In genomic region chr5:174120436-174120835, GRCh38 we compare ENCODE assay signal across 27 cellular contexts.
"Had no signal": no experiment of that assay in that cellular context is flagged by ENCODE, and none has a peak within 500 bp of the region (broad histone marks: within the 10 kb centered on the region; RNA-seq: fewer than 3 reads in every experiment).

No MANE protein-coding gene starts in this region.

- H3K4me2 ChIP-seq: KMS-11 had no signal

- H3K4me1 Mint-ChIP-seq: activated B cell treated with CpG ODN at 0.5 μM for 24 hours; activated CD4-positive, alpha-beta T cell treated with anti-CD3 and anti-CD28 coated beads, Interleukin-2, amount 10 ng/mL, durations not matched to agents 24 days and 14 days; activated naive CD8-positive, alpha-beta T cell treated with anti-CD3 and anti-CD28 coated beads, Interleukin-2, amount 50 U/mL, for 24 hours; T-helper 17 cell had no signal

- DNase-seq: activated B cell treated with CpG ODN at 0.5 μM for 24 hours; activated CD4-positive, alpha-beta T cell treated with anti-CD3 and anti-CD28 coated beads for 1 hour; activated CD4-positive, alpha-beta T cell treated with anti-CD3 and anti-CD28 coated beads, Interleukin-2, amount 10 ng/mL, durations not matched to agents 24 days and 14 days; activated CD4-positive, alpha-beta T cell treated with anti-CD3 and anti-CD28 coated beads, Interleukin-2, amount 50 U/mL, for 48 hours; activated effector memory CD4-positive, alpha-beta T cell treated with anti-CD3 and anti-CD28 coated beads, Interleukin-2, amount 50 U/mL, for 16 hours; activated naive CD4-positive, alpha-beta T cell treated with Interleukin-2 at 50 U/mL for 16 hours; activated naive CD8-positive, alpha-beta T cell treated with anti-CD3 and anti-CD28 coated beads, Interleukin-2, amount 50 U/mL, for 24 hours; activated T-cell treated with anti-CD3 and anti-CD28 coated beads, Interleukin-2, amount 50 U/mL, for 4 hours; amniotic stem cell; brain microvascular endothelial cell; NCI-H1092; NCI-H1417 treated with DMSO at 0.1 percent for 48 hours; NCI-H1694; NCI-H2029 treated with DMSO at 0.1 percent for 48 hours; NCI-H510A treated with DMSO at 0.1 percent for 48 hours; NCI-H69; NK-92 treated with Interleukin-12 subunit alpha and Interleukin-12 subunit beta, amount 100 ng/mL, for 24 hours; OCI-M1; Peyer's patch; Right ventricle myocardium superior; SJCRH30; T-helper 17 cell; T-helper 9 cell had no signal

- H3K4me3 ChIP-seq: cardiac muscle cell, Peyer's patch, SJCRH30 had no signal

- H3K4me3 Mint-ChIP-seq: activated B cell treated with CpG ODN at 0.5 μM for 24 hours; activated CD4-positive, alpha-beta T cell treated with anti-CD3 and anti-CD28 coated beads, Interleukin-2, amount 10 ng/mL, durations not matched to agents 24 days and 14 days; activated naive CD8-positive, alpha-beta T cell treated with anti-CD3 and anti-CD28 coated beads, Interleukin-2, amount 50 U/mL, for 24 hours; activated T-cell treated with anti-CD3 and anti-CD28 coated beads, Interleukin-2, amount 50 U/mL, for 4 hours; T-helper 17 cell had no signal

- H3K4me1 ChIP-seq: Peyer's patch, SJCRH30 had no signal

- H3K27ac Mint-ChIP-seq: activated B cell treated with CpG ODN at 0.5 μM for 24 hours; activated CD4-positive, alpha-beta T cell treated with anti-CD3 and anti-CD28 coated beads, Interleukin-2, amount 10 ng/mL, durations not matched to agents 24 days and 14 days; activated naive CD4-positive, alpha-beta T cell treated with anti-CD3 and anti-CD28 coated beads, Interleukin-2, amount 50 U/mL, for 72 hours; activated naive CD8-positive, alpha-beta T cell treated with anti-CD3 and anti-CD28 coated beads, Interleukin-2, amount 50 U/mL, for 24 hours; T-helper 17 cell had no signal

- H3K36me3 ChIP-seq: brain microvascular endothelial cell, cardiac muscle cell, Peyer's patch, SJCRH30 had no signal

- H3K27me3 ChIP-seq: brain microvascular endothelial cell, cardiac muscle cell, Peyer's patch had no signal

- H3K27ac ChIP-seq: brain microvascular endothelial cell, cardiac muscle cell, KMS-11, Peyer's patch, RWPE1, SJCRH30 had no signal

- ATAC-seq: activated naive CD4-positive, alpha-beta T cell treated with anti-CD3 and anti-CD28 coated beads, Interleukin-2, amount 50 U/mL, for 72 hours; activated naive CD8-positive, alpha-beta T cell treated with anti-CD3 and anti-CD28 coated beads, Interleukin-2, amount 50 U/mL, for 24 hours; activated T-cell treated with anti-CD3 and anti-CD28 coated beads, Interleukin-2, amount 50 U/mL, for 4 hours; T-helper 17 cell had no signal

- H3K27me3 Mint-ChIP-seq: activated CD4-positive, alpha-beta T cell treated with anti-CD3 and anti-CD28 coated beads, Interleukin-2, amount 10 ng/mL, durations not matched to agents 24 days and 14 days; activated naive CD8-positive, alpha-beta T cell treated with anti-CD3 and anti-CD28 coated beads, Interleukin-2, amount 50 U/mL, for 24 hours; T-helper 17 cell had no signal
